In genomic region chr13:25699600-25699999, GRCh38 we compare ENCODE assay signal across 15 cellular contexts.
DNase-seq lines count a peak whose midpoint lies in the region; ATAC-seq and TF ChIP-seq lines count a peak whose summit lies in the region.
"Had no signal": no experiment of that assay in that cellular context is flagged by ENCODE, and none has a peak within 500 bp of the region (broad histone marks: within the 10 kb centered on the region; RNA-seq: fewer than 3 reads in every experiment).

No MANE protein-coding gene starts in this region.

- H3K27me3 Mint-ChIP-seq in T-helper 17 cell, result peaks cover 12% of the 10 kb centered on the region
- H3K27me3 Mint-ChIP-seq: B cell had no signal

- H3K4me3 Mint-ChIP-seq in T-helper 17 cell, result no peak overlapping the region
- H3K4me3 Mint-ChIP-seq: B cell; CD4-positive, alpha-beta memory T cell; H9 had no signal

- intact Hi-C loops in lower leg skin (cut with DNase I; ENCODE audit: low total_unique reads), result no loop called here

- H3K4me1 Mint-ChIP-seq in T-helper 17 cell, result no peaks in the 10 kb centered on the region
- H3K4me1 Mint-ChIP-seq: B cell; CD4-positive, alpha-beta memory T cell had no signal

- H4K20me1 ChIP-seq in DND-41 (ENCODE audit: insufficient read depth, low read length) (no peaks in the 10 kb centered on the region), Loucy (ENCODE audit: insufficient read depth, low read length, poor library complexity, severe bottlenecking) (no peaks in the 10 kb centered on the region)

- H3K4me1 ChIP-seq in DND-41 (ENCODE audit: insufficient read depth, low read length) (peaks cover 55% of the 10 kb centered on the region), Loucy (ENCODE audit: insufficient read depth, low read length, poor library complexity, severe bottlenecking) (peaks cover 13% of the 10 kb centered on the region)

- peak; percentile 80 for ATAC-seq in DND-41 (ENCODE audit: insufficient read depth, low read depth)
- no peak for ATAC-seq in T-helper 17 cell

- TF ChIP-seq CTCF in DND-41 (IDR thresholded peaks at IDR 0.05; ENCODE audit: borderline replicate concordance, extremely low read depth, low read length, poor library complexity, severe bottlenecking) (no peak), Loucy (conservative IDR thresholded peaks at IDR 0.05; ENCODE audit: low read length) (no peak), lower leg skin (IDR thresholded peaks at IDR 0.05) (no peak)

- H3K4me2 ChIP-seq in DND-41 (ENCODE audit: insufficient read depth, low read length), result peak overlapping the region; percentile 45
- H3K4me2 ChIP-seq in Loucy (ENCODE audit: low read depth, low read length, poor library complexity, severe bottlenecking), result peak overlapping the region; percentile 37

- no peaks in the 10 kb centered on the region for H3K36me3 Mint-ChIP-seq in T-helper 17 cell (ENCODE audit: low read depth)
- H3K36me3 Mint-ChIP-seq: CD4-positive, alpha-beta memory T cell had no signal

- H2AFZ ChIP-seq in DND-41 (ENCODE audit: low read depth, low read length), result peak overlapping the region; percentile 41
- H2AFZ ChIP-seq in Loucy (ENCODE audit: low read length), result 0 out of 2 replicates have a peak overlapping the region, but pooled peaks have one; percentile 2

- no peak overlapping the region for H3K4me3 ChIP-seq in DND-41 (ENCODE audit: low read depth in 1 of 2, low read length in 2 of 2)
- no peak overlapping the region for H3K4me3 ChIP-seq in Loucy (ENCODE audit: low read length, poor library complexity, severe bottlenecking)
- H3K4me3 ChIP-seq in lower leg skin (ENCODE audit: low read depth, poor library complexity, severe bottlenecking), result no peak overlapping the region

- DNase-seq in DND-41 (peak; percentile 55), glomerular visceral epithelial cell (ENCODE audit: extremely low spot score) (peak; percentile 24), T-helper 17 cell (no peak), NCI-H526 treated with DMSO at 0.1 percent for 48 hours (lab: John Stamatoyannopoulos, UW) (no peak), lower leg skin (ENCODE audit: low spot score in 2 of 2) (no peak)
- DNase-seq in activated CD4-positive, alpha-beta T cell treated with anti-CD3 and anti-CD28 coated beads, Interleukin-2, amount 50 U/mL, for 1 hour, result no peak
- DNase-seq: CD4-positive, alpha-beta memory T cell; DMS79; EL; GOT3; H9; IMR-90 had no signal

- no peaks in the 10 kb centered on the region for H3K79me2 ChIP-seq in DND-41 (ENCODE audit: insufficient read depth, low read length)
- no peaks in the 10 kb centered on the region for H3K79me2 ChIP-seq in Loucy (ENCODE audit: insufficient read depth, low read length)

- TF ChIP-seq POLR2A in lower leg skin (IDR thresholded peaks at IDR 0.05), result no peak

- no peaks in the 10 kb centered on the region for H3K36me3 ChIP-seq in DND-41 (ENCODE audit: insufficient read depth, low read length)
- H3K36me3 ChIP-seq in Loucy (ENCODE audit: insufficient read depth, low read length), result no peaks in the 10 kb centered on the region

- H3F3A ChIP-seq in Loucy (ENCODE audit: low read depth), result no peaks in the 10 kb centered on the region

- 48 to 52% methylated on average over 2 of the region's 2 CpGs for WGBS in lower leg skin, 2 donors

- H3K27me3 ChIP-seq in DND-41 (ENCODE audit: insufficient read depth, low read length, poor library complexity), result no peaks in the 10 kb centered on the region
- no peaks in the 10 kb centered on the region for H3K27me3 ChIP-seq in Loucy (ENCODE audit: insufficient read depth, low read length, poor library complexity, severe bottlenecking)

- H3K9me3 ChIP-seq in DND-41 (ENCODE audit: insufficient read depth, low read length, severe bottlenecking) (peaks cover 3% of the 10 kb centered on the region), Loucy (ENCODE audit: insufficient read depth, low read depth, low read length) (no peaks in the 10 kb centered on the region), T-helper 17 cell (ENCODE audit: control insufficient read depth, low read length, poor library complexity, severe bottlenecking) (no peaks in the 10 kb centered on the region)

- no peak overlapping the region for H3K27ac Mint-ChIP-seq in T-helper 17 cell
- H3K27ac Mint-ChIP-seq: B cell; CD4-positive, alpha-beta memory T cell had no signal

- H3K9ac ChIP-seq in DND-41 (ENCODE audit: low read depth, low read length), result peak overlapping the region; percentile 39
- H3K9ac ChIP-seq in Loucy (ENCODE audit: low read depth, low read length, poor library complexity, severe bottlenecking), result no peak overlapping the region

- peak overlapping the region; percentile 96 for H3K27ac ChIP-seq in DND-41 (ENCODE audit: low read length)
- H3K27ac ChIP-seq: C4-2B had no signal

- no peaks in the 10 kb centered on the region for H3K9me2 ChIP-seq in Loucy (replicated peaks; ENCODE audit: low read depth, low read length)

Comparison
In these comparisons a context has a peak if more than half of its experiments do, and no peak if none do; other contexts are left out.
1. DNase-seq: peak in DND-41 (single experiment) and glomerular visceral epithelial cell (single experiment); none in T-helper 17 cell (0 of 3), NCI-H526 treated with DMSO at 0.1 percent for 48 hours (single experiment), lower leg skin (0 of 2) and activated CD4-positive, alpha-beta T cell treated with anti-CD3 and anti-CD28 coated beads, Interleukin-2, amount 50 U/mL, for 1 hour (single experiment).